18 cellular contexts compared by ENCODE assay signal in genomic region chr17:78349831-78350631, GRCh38. TPM values are rescaled to one million over a fixed set of nuclear protein-coding genes. Genes with fewer than 3 reads are reported as not detected.
DNase-seq lines count a peak whose midpoint lies in the region; TF ChIP-seq lines count a peak whose summit lies in the region.
"Had no signal": no experiment of that assay in that cellular context is flagged by ENCODE, and none has a peak within 500 bp of the region (broad histone marks: within the 10 kb centered on the region; RNA-seq: fewer than 3 reads in every experiment).

No MANE protein-coding gene starts in this region.

- DNase-seq in CD4-positive, alpha-beta memory T cell, result no peak
- DNase-seq in HFF-Myc (ENCODE audit: extremely low read depth, low read depth), result no peak
- DNase-seq in activated CD4-positive, alpha-beta memory T cell treated with anti-CD3 and anti-CD28 coated beads, Interleukin-2, amount 10 ng/mL, durations not matched to agents 7 days and 5 days, result no peak
- DNase-seq in GM10248 (ENCODE audit: extremely low spot score), result no peak
- no peak for DNase-seq in stimulated activated CD4-positive, alpha-beta T cell treated with anti-CD3 and anti-CD28 coated beads, Interleukin-12 subunit alpha, Interleukin-12 subunit beta, amount 100 ng/mL, for 4 hours
- no peak for DNase-seq in hippocampal formation (lab: John Stamatoyannopoulos, UW)
- no peak for DNase-seq in SK-N-DZ (ENCODE audit: low spot score)
- DNase-seq: activated effector memory CD4-positive, alpha-beta T cell treated with anti-CD3 and anti-CD28 coated beads, Interleukin-2, amount 50 U/mL, for 16 hours; colonic mucosa; COR-L47; foreskin fibroblast; immature natural killer cell; NCI-H187 treated with DMSO at 0.1 percent for 48 hours; NCI-H82 had no signal

- H3K27me3 ChIP-seq in CD4-positive, alpha-beta memory T cell (ENCODE audit: insufficient read depth, low read length), result no peaks in the 10 kb centered on the region
- H3K27me3 ChIP-seq: colonic mucosa, right atrium auricular region, SJSA1 had no signal

- H3K27ac ChIP-seq in CD4-positive, alpha-beta memory T cell (ENCODE audit: low read depth, low read length), result no peak overlapping the region
- H3K27ac ChIP-seq: colonic mucosa, right atrium auricular region, SJSA1 had no signal

- peak; percentile 11 for TF ChIP-seq CTCF in HFF-Myc (IDR thresholded peaks at IDR 0.05; ENCODE audit: low read depth, low read length, missing control alignments)
- TF ChIP-seq CTCF in nephron (IDR thresholded peaks at IDR 0.05; ENCODE audit: unreplicated experiment in 3 of 3), result no peak
- no peak for TF ChIP-seq CTCF in GM10248 (IDR thresholded peaks at IDR 0.05; ENCODE audit: control extremely low read depth, extremely low read depth, low read depth, missing control alignments)

- H3K36me3 Mint-ChIP-seq in CD4-positive, alpha-beta memory T cell, result peaks cover 0 to 2% of the 10 kb centered on the region in 2 donors
- peaks cover 8% of the 10 kb centered on the region for H3K36me3 Mint-ChIP-seq in activated CD4-positive, alpha-beta memory T cell treated with anti-CD3 and anti-CD28 coated beads, Interleukin-2, amount 10 ng/mL, durations not matched to agents 7 days and 5 days (ENCODE audit: low read depth)
- no peaks in the 10 kb centered on the region for H3K36me3 Mint-ChIP-seq in nephron (ENCODE audit: low read depth)
- H3K36me3 Mint-ChIP-seq: immature natural killer cell, mesothelial cell of epicardium had no signal

- POLR2A ChIA-PET in CD4-positive, alpha-beta memory T cell (lab: Charles Lee; ENCODE audit: partially characterized antibody), result no interaction called here
- POLR2A ChIA-PET in activated CD4-positive, alpha-beta memory T cell treated with anti-CD3 and anti-CD28 coated beads, Interleukin-2, amount 10 ng/mL, durations not matched to agents 7 days and 5 days (lab: Charles Lee), result interaction anchor here (1.6 kb wide), 1 partner anchor 9 kb away, joined by 4 read pairs; no protein-coding TSS in a partner anchor
- POLR2A ChIA-PET in GM10248 (lab: Yijun Ruan, JAX), result no interaction called here

- no peaks in the 10 kb centered on the region for H3K27me3 Mint-ChIP-seq in CD4-positive, alpha-beta memory T cell
- H3K27me3 Mint-ChIP-seq in activated CD4-positive, alpha-beta memory T cell treated with anti-CD3 and anti-CD28 coated beads, Interleukin-2, amount 10 ng/mL, durations not matched to agents 7 days and 5 days, result no peaks in the 10 kb centered on the region
- H3K27me3 Mint-ChIP-seq in nephron (ENCODE audit: low read depth), result peaks cover 9% of the 10 kb centered on the region

- H3K4me3 Mint-ChIP-seq in CD4-positive, alpha-beta memory T cell, result peak overlapping the region in 5 of 8 donors; percentile 7 to 71 (median 21)
- H3K4me3 Mint-ChIP-seq in activated CD4-positive, alpha-beta memory T cell treated with anti-CD3 and anti-CD28 coated beads, Interleukin-2, amount 10 ng/mL, durations not matched to agents 7 days and 5 days, result no peak overlapping the region
- peak overlapping the region; percentile 21 to 55 (median 25) for H3K4me3 Mint-ChIP-seq in nephron
- H3K4me3 Mint-ChIP-seq: immature natural killer cell, mesothelial cell of epicardium had no signal

- H3K9me3 ChIP-seq in CD4-positive, alpha-beta memory T cell (ENCODE audit: control insufficient read depth in 1 of 2, low read length in 2 of 2), result no peaks in the 10 kb centered on the region
- H3K9me3 ChIP-seq: colonic mucosa, right atrium auricular region, SJSA1 had no signal

- CTCF ChIA-PET in CD4-positive, alpha-beta memory T cell (lab: Charles Lee; ENCODE audit: partially characterized antibody), result no interaction called here
- CTCF ChIA-PET in activated CD4-positive, alpha-beta memory T cell treated with anti-CD3 and anti-CD28 coated beads, Interleukin-2, amount 10 ng/mL, durations not matched to agents 7 days and 5 days (lab: Charles Lee), result interaction anchor here (1.2 to 1.3 kb wide), 2 partner anchors 11 to 20 kb away, joined by 4 to 5 read pairs; no protein-coding TSS in a partner anchor
- CTCF ChIA-PET in GM10248 (lab: Yijun Ruan, JAX), result interaction anchor here (1.0 kb wide), 1 partner anchor 10 kb away, joined by 3 read pairs; no protein-coding TSS in a partner anchor

- H3K4me1 ChIP-seq in CD4-positive, alpha-beta memory T cell (ENCODE audit: insufficient read depth, low read length), result peaks cover 92% of the 10 kb centered on the region

- no peak overlapping the region for H3K4me3 ChIP-seq in CD4-positive, alpha-beta memory T cell (ENCODE audit: low read length in 2 of 2)
- H3K4me3 ChIP-seq in HFF-Myc (replicated peaks; ENCODE audit: low read depth, low read length), result no peak overlapping the region
- H3K4me3 ChIP-seq: colonic mucosa, right atrium auricular region, SJSA1 had no signal

- peak overlapping the region in 6 of 7 donors; percentile 41 to 93 (median 61) for H3K27ac Mint-ChIP-seq in CD4-positive, alpha-beta memory T cell
- peak overlapping the region; percentile 1 for H3K27ac Mint-ChIP-seq in activated CD4-positive, alpha-beta memory T cell treated with anti-CD3 and anti-CD28 coated beads, Interleukin-2, amount 10 ng/mL, durations not matched to agents 7 days and 5 days
- H3K27ac Mint-ChIP-seq in nephron, result peak overlapping the region; percentile 59 to 75 (median 63)
- H3K27ac Mint-ChIP-seq: mesothelial cell of epicardium had no signal

- H3K9me3 Mint-ChIP-seq in CD4-positive, alpha-beta memory T cell, result peaks cover 0 to 3% (median 0%) of the 10 kb centered on the region in 8 donors
- no peaks in the 10 kb centered on the region for H3K9me3 Mint-ChIP-seq in activated CD4-positive, alpha-beta memory T cell treated with anti-CD3 and anti-CD28 coated beads, Interleukin-2, amount 10 ng/mL, durations not matched to agents 7 days and 5 days
- no peaks in the 10 kb centered on the region for H3K9me3 Mint-ChIP-seq in nephron
- H3K9me3 Mint-ChIP-seq: immature natural killer cell, mesothelial cell of epicardium had no signal

- intact Hi-C loops in CD4-positive, alpha-beta memory T cell (cut with micrococcal nuclease), result no loop called here

- H3K36me3 ChIP-seq in CD4-positive, alpha-beta memory T cell (ENCODE audit: insufficient read depth, low read length), result no peaks in the 10 kb centered on the region
- H3K36me3 ChIP-seq: colonic mucosa, right atrium auricular region had no signal

- H3K4me1 Mint-ChIP-seq in CD4-positive, alpha-beta memory T cell, result peaks cover 52 to 95% (median 73%) of the 10 kb centered on the region in 4 donors
- H3K4me1 Mint-ChIP-seq in activated CD4-positive, alpha-beta memory T cell treated with anti-CD3 and anti-CD28 coated beads, Interleukin-2, amount 10 ng/mL, durations not matched to agents 7 days and 5 days, result peaks cover 75% of the 10 kb centered on the region
- H3K4me1 Mint-ChIP-seq in nephron, result peaks cover 59% of the 10 kb centered on the region

RNA-seq across cellular contexts. Expression of gene SOCS3, which starts 9.8 kb away (rescaled TPM):
- 1 to 10 TPM; 7.5 to 8.4 TPM for total RNA-seq in CD4-positive, alpha-beta memory T cell
- polyA plus RNA-seq in CD4-positive, alpha-beta memory T cell, result 100 to 1,000 TPM in 1 of 2 donors, 10 to 100 TPM in 1; 60.8 to 220 TPM
- 10 to 100 TPM; 68.7 to 69.8 TPM for total RNA-seq in activated CD4-positive, alpha-beta memory T cell treated with anti-CD3 and anti-CD28 coated beads, Interleukin-2, amount 10 ng/mL, durations not matched to agents 7 days and 5 days
- 0.40 and 0.52 TPM in 2 replicates for polyA plus RNA-seq in SK-N-DZ (2014; cell fraction: cytosol; rRNA removed)
- 0.81 and 2.2 TPM in 2 replicates for polyA plus RNA-seq in SK-N-DZ (2014; cell fraction: nucleus; rRNA removed)

RNA-seq across cellular contexts. Expression of gene PGS1, which starts 28.4 kb away (rescaled TPM):
- total RNA-seq in CD4-positive, alpha-beta memory T cell, result 10 to 100 TPM; 84.4 to 84.8 TPM
- polyA plus RNA-seq in CD4-positive, alpha-beta memory T cell, result 10 to 100 TPM; 33.9 to 36.6 TPM
- 10 to 100 TPM; 70.7 to 75.5 TPM for total RNA-seq in activated CD4-positive, alpha-beta memory T cell treated with anti-CD3 and anti-CD28 coated beads, Interleukin-2, amount 10 ng/mL, durations not matched to agents 7 days and 5 days
- polyA plus RNA-seq in SK-N-DZ (2014; cell fraction: cytosol; rRNA removed), result 49.0 and 52.4 TPM in 2 replicates
- 137 and 160 TPM in 2 replicates for polyA plus RNA-seq in SK-N-DZ (2014; cell fraction: nucleus; rRNA removed)

Comparison
In these comparisons a context has a peak if more than half of its experiments do, and no peak if none do; other contexts are left out.
1. H3K27ac Mint-ChIP-seq: peak in every context shown above with its lines; median percentile 63 in nephron; 61 in CD4-positive, alpha-beta memory T cell; 1 in activated CD4-positive, alpha-beta memory T cell treated with anti-CD3 and anti-CD28 coated beads, Interleukin-2, amount 10 ng/mL, durations not matched to agents 7 days and 5 days.
2. RNA of gene SOCS3, which starts 9.8 kb away (total RNA-seq): 68.7 to 69.8 TPM in activated CD4-positive, alpha-beta memory T cell treated with anti-CD3 and anti-CD28 coated beads, Interleukin-2, amount 10 ng/mL, durations not matched to agents 7 days and 5 days; 7.5 to 8.4 TPM in CD4-positive, alpha-beta memory T cell; every median in the first group is over 4 times any median in the second.